ENCODE assay signal across 2 cellular contexts in the genomic region with DNA sequence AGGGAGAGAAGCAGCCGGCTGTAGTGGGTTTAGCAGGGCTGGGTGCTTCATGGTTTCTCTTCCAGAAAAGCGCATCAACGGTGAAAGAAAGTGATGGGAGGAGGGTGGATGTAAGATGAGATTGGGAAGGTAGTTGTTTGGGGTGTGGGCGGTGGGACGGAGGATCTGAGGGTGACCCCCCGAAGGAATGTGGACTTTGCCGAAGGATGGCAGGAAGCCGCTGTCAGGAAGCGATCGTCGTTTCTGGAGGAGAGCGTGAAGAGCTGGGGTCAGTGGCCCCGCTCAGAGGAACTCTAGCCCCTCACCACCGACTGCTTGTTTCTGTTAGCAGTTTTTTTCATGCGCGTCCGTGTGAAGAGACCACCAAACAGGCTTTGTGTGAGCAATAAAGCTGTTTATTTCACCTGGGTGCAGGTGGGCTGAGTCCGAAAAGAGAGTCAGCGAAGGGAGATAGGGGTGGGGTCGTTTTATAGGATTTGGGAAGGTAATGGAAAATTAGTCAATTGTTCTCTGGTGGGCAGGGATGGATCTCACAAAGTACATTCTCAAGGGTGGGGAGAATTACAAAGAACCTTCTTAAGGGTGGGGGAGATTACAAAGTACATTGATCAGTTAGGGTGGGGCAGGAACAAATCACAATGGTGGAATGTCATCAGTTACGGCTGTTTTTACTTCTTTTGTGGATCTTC.
TF ChIP-seq lines count a peak whose summit lies in the region.

No MANE protein-coding gene starts in this region.

TF ChIP-seq in K562, 482 proteins besides CTCF, POLR2A, EP300 and RAD21 (continues in another document):
- TF ChIP-seq HOXB6 (CRISPR knock-in tag; IDR thresholded peaks at IDR 0.05; ENCODE audit: borderline replicate concordance) (peak; percentile 36; the same call in 1 of the 2 replicates), CREBBP (IDR thresholded peaks at IDR 0.05; ENCODE audit: low read depth, low read length) (peak; percentile 63), TCF7L2 (IDR thresholded peaks at IDR 0.05; ENCODE audit: low read depth, low read length) (peak; percentile 50; the same call in 1 of the 2 replicates), SIN3A (IDR thresholded peaks at IDR 0.05; ENCODE audit: borderline replicate concordance in 2 of 2, control insufficient read depth in 1 of 2, low read depth in 2 of 2, low read length in 2 of 2) (0 out of 4 replicates have a peak, but pooled peaks of 1 of the 2 experiments have one; percentile 27), KDM2B (CRISPR knock-in tag; IDR thresholded peaks at IDR 0.05) (peak; percentile 54; the same call in 1 of the 2 replicates), RCOR1 (IDR thresholded peaks at IDR 0.05; ENCODE audit: borderline replicate concordance in 1 of 2, low read depth in 2 of 2, low read length in 2 of 2) (0 out of 4 replicates have a peak, but pooled peaks of 1 of the 2 experiments have one; percentile 2), RFX7 (CRISPR knock-in tag; IDR thresholded peaks at IDR 0.05) (0 out of 2 replicates have a peak, but pooled peaks have one; percentile 42), CHD4 (IDR thresholded peaks at IDR 0.05; ENCODE audit: insufficient read depth, insufficient replicate concordance, low read depth, low read length, poor library complexity, severe bottlenecking) (peak; percentile 52), ZNF668 (CRISPR knock-in tag; IDR thresholded peaks at IDR 0.05) (peak; percentile 69; the same call in 1 of the 2 replicates), BHLHE40 (IDR thresholded peaks at IDR 0.05; ENCODE audit: low read length) (0 out of 2 replicates have a peak, but pooled peaks have one; percentile 4), HDAC6 (IDR thresholded peaks at IDR 0.05; ENCODE audit: low read depth, low read length) (peak; percentile 62; the same call in 1 of the 2 replicates), ZNF253 (CRISPR knock-in tag; conservative IDR thresholded peaks at IDR 0.05) (0 out of 2 replicates have a peak, but pooled peaks have one; percentile 64), SMAD1 (IDR thresholded peaks at IDR 0.05; ENCODE audit: low read depth, low read length, partially characterized antibody) (peak; percentile 24)
- TF ChIP-seq, protein P1, sequence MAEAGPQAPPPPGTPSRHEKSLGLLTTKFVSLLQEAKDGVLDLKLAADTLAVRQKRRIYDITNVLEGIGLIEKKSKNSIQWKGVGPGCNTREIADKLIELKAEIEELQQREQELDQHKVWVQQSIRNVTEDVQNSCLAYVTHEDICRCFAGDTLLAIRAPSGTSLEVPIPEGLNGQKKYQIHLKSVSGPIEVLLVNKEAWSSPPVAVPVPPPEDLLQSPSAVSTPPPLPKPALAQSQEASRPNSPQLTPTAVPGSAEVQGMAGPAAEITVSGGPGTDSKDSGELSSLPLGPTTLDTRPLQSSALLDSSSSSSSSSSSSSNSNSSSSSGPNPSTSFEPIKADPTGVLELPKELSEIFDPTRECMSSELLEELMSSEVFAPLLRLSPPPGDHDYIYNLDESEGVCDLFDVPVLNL (CRISPR knock-in tag; IDR thresholded peaks at IDR 0.05; ENCODE audit: low read depth) = 0 out of 2 replicates have a peak, but pooled peaks have one; percentile 68
- TF ChIP-seq, protein P2, sequence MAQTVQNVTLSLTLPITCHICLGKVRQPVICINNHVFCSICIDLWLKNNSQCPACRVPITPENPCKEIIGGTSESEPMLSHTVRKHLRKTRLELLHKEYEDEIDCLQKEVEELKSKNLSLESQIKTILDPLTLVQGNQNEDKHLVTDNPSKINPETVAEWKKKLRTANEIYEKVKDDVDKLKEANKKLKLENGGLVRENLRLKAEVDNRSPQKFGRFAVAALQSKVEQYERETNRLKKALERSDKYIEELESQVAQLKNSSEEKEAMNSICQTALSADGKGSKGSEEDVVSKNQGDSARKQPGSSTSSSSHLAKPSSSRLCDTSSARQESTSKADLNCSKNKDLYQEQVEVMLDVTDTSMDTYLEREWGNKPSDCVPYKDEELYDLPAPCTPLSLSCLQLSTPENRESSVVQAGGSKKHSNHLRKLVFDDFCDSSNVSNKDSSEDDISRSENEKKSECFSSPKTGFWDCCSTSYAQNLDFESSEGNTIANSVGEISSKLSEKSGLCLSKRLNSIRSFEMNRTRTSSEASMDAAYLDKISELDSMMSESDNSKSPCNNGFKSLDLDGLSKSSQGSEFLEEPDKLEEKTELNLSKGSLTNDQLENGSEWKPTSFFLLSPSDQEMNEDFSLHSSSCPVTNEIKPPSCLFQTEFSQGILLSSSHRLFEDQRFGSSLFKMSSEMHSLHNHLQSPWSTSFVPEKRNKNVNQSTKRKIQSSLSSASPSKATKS (CRISPR knock-in tag; IDR thresholded peaks at IDR 0.05) = peak; percentile 76; the same call in 1 of the 2 replicates
- TF ChIP-seq, protein P3, sequence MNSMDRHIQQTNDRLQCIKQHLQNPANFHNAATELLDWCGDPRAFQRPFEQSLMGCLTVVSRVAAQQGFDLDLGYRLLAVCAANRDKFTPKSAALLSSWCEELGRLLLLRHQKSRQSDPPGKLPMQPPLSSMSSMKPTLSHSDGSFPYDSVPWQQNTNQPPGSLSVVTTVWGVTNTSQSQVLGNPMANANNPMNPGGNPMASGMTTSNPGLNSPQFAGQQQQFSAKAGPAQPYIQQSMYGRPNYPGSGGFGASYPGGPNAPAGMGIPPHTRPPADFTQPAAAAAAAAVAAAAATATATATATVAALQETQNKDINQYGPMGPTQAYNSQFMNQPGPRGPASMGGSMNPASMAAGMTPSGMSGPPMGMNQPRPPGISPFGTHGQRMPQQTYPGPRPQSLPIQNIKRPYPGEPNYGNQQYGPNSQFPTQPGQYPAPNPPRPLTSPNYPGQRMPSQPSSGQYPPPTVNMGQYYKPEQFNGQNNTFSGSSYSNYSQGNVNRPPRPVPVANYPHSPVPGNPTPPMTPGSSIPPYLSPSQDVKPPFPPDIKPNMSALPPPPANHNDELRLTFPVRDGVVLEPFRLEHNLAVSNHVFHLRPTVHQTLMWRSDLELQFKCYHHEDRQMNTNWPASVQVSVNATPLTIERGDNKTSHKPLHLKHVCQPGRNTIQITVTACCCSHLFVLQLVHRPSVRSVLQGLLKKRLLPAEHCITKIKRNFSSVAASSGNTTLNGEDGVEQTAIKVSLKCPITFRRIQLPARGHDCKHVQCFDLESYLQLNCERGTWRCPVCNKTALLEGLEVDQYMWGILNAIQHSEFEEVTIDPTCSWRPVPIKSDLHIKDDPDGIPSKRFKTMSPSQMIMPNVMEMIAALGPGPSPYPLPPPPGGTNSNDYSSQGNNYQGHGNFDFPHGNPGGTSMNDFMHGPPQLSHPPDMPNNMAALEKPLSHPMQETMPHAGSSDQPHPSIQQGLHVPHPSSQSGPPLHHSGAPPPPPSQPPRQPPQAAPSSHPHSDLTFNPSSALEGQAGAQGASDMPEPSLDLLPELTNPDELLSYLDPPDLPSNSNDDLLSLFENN (IDR thresholded peaks at IDR 0.05; ENCODE audit: low read depth in 2 of 2, low read length in 2 of 2) = peak in 1 of 2 experiments; percentile 53; a peak in 1 of 4 replicates
- TF ChIP-seq, protein P4, sequence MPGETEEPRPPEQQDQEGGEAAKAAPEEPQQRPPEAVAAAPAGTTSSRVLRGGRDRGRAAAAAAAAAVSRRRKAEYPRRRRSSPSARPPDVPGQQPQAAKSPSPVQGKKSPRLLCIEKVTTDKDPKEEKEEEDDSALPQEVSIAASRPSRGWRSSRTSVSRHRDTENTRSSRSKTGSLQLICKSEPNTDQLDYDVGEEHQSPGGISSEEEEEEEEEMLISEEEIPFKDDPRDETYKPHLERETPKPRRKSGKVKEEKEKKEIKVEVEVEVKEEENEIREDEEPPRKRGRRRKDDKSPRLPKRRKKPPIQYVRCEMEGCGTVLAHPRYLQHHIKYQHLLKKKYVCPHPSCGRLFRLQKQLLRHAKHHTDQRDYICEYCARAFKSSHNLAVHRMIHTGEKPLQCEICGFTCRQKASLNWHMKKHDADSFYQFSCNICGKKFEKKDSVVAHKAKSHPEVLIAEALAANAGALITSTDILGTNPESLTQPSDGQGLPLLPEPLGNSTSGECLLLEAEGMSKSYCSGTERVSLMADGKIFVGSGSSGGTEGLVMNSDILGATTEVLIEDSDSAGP (CRISPR knock-in tag; IDR thresholded peaks at IDR 0.05) = 0 out of 2 replicates have a peak, but pooled peaks have one; percentile 58

TF ChIP-seq in HepG2, 621 proteins besides CTCF, POLR2A, EP300 and RAD21:
- TF ChIP-seq TEAD3 (CRISPR knock-in tag; optimal IDR thresholded peaks at IDR 0.05; ENCODE audit: borderline replicate concordance) = peak; percentile 64
- TF ChIP-seq TCF7 (IDR thresholded peaks at IDR 0.05; ENCODE audit: low read depth) = peak; percentile 31; the same call in 1 of the 2 replicates
- TF ChIP-seq, protein P5, sequence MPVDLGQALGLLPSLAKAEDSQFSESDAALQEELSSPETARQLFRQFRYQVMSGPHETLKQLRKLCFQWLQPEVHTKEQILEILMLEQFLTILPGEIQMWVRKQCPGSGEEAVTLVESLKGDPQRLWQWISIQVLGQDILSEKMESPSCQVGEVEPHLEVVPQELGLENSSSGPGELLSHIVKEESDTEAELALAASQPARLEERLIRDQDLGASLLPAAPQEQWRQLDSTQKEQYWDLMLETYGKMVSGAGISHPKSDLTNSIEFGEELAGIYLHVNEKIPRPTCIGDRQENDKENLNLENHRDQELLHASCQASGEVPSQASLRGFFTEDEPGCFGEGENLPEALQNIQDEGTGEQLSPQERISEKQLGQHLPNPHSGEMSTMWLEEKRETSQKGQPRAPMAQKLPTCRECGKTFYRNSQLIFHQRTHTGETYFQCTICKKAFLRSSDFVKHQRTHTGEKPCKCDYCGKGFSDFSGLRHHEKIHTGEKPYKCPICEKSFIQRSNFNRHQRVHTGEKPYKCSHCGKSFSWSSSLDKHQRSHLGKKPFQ (CRISPR knock-in tag; IDR thresholded peaks at IDR 0.05; ENCODE audit: insufficient replicate concordance) = peak; percentile 19
- TF ChIP-seq, protein P6, sequence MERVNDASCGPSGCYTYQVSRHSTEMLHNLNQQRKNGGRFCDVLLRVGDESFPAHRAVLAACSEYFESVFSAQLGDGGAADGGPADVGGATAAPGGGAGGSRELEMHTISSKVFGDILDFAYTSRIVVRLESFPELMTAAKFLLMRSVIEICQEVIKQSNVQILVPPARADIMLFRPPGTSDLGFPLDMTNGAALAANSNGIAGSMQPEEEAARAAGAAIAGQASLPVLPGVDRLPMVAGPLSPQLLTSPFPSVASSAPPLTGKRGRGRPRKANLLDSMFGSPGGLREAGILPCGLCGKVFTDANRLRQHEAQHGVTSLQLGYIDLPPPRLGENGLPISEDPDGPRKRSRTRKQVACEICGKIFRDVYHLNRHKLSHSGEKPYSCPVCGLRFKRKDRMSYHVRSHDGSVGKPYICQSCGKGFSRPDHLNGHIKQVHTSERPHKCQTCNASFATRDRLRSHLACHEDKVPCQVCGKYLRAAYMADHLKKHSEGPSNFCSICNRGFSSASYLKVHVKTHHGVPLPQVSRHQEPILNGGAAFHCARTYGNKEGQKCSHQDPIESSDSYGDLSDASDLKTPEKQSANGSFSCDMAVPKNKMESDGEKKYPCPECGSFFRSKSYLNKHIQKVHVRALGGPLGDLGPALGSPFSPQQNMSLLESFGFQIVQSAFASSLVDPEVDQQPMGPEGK (CRISPR knock-in tag; IDR thresholded peaks at IDR 0.05) = 0 out of 2 replicates have a peak, but pooled peaks have one; percentile 8
- 0 out of 2 replicates have a peak, but pooled peaks have one; percentile 0 for TF ChIP-seq ZNF124 (CRISPR knock-in tag; IDR thresholded peaks at IDR 0.05)
- TF ChIP-seq KAT7 (CRISPR knock-in tag; IDR thresholded peaks at IDR 0.05; ENCODE audit: borderline replicate concordance) = 0 out of 2 replicates have a peak, but pooled peaks have one; percentile 0
- peak; percentile 20; the same call in 1 of the 2 replicates for TF ChIP-seq HDAC1 (CRISPR knock-in tag; IDR thresholded peaks at IDR 0.05)
- TF ChIP-seq, protein P7, sequence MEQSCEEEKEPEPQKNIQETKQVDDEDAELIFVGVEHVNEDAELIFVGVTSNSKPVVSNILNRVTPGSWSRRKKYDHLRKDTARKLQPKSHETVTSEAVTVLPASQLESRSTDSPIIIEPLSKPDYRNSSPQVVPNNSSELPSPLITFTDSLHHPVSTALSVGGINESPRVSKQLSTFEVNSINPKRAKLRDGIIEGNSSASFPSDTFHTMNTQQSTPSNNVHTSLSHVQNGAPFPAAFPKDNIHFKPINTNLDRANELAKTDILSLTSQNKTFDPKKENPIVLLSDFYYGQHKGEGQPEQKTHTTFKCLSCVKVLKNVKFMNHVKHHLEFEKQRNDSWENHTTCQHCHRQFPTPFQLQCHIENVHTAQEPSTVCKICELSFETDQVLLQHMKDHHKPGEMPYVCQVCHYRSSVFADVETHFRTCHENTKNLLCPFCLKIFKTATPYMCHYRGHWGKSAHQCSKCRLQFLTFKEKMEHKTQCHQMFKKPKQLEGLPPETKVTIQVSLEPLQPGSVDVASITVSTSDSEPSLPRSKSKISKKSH (CRISPR knock-in tag; IDR thresholded peaks at IDR 0.05; ENCODE audit: borderline replicate concordance) = peak; percentile 9; the same call in 1 of the 2 replicates
- 0 out of 2 replicates have a peak, but pooled peaks have one; percentile 43 for TF ChIP-seq HOXA7 (CRISPR knock-in tag; IDR thresholded peaks at IDR 0.05)
TF ChIP-seq in HepG2: peak in this region for 9; not testable (repeated sequence) for 612.
